Comparison of ENCODE assay signal across 15 cellular contexts in genomic region chr2:100207411-100207885, GRCh38.
"Had no signal": no experiment of that assay in that cellular context is flagged by ENCODE, and none has a peak within 500 bp of the region (broad histone marks: within the 10 kb centered on the region; RNA-seq: fewer than 3 reads in every experiment).

No MANE protein-coding gene starts in this region.

- DNase-seq: activated CD4-positive, alpha-beta T cell treated with anti-CD3 and anti-CD28 coated beads for 48 hours; activated CD8-positive, alpha-beta T cell treated with anti-CD3 and anti-CD28 coated beads, Interleukin-2, amount 10 ng/mL, durations not matched to agents 7 days and 5 days; activated naive CD4-positive, alpha-beta T cell treated with anti-CD3 and anti-CD28 coated beads, Interleukin-2, amount 10 ng/mL, durations not matched to agents 7 days and 5 days; cortex of kidney; effector memory CD4-positive, alpha-beta T cell; immature natural killer cell; midbrain; naive B cell; posterior cingulate gyrus; right cardiac atrium; stimulated activated CD4-positive, alpha-beta T cell treated with anti-CD3 and anti-CD28 coated beads, Interleukin-1b, Interleukin-23, amount 100 ng/mL, for 48 hours; stimulated activated naive CD4-positive, alpha-beta T cell; T1000; transverse colon had no signal

- H3K4me3 ChIP-seq: lung, transverse colon had no signal
